In genomic region chr5:67209141-67209771, GRCh38 we compare ENCODE assay signal across 8 cellular contexts. TPM values are rescaled to one million over a fixed set of nuclear protein-coding genes. Genes with fewer than 3 reads are reported as not detected.
DNase-seq lines count a peak whose midpoint lies in the region; ATAC-seq and TF ChIP-seq lines count a peak whose summit lies in the region.

No MANE protein-coding gene starts in this region.

- peaks cover 61% of the 10 kb centered on the region for H3K4me1 Mint-ChIP-seq in CD4-positive, alpha-beta T cell (ENCODE audit: low read depth)
- H3K4me1 Mint-ChIP-seq in nephron progenitor cell (peaks cover 59% of the 10 kb centered on the region), type B pancreatic cell (ENCODE audit: unreplicated experiment) (peaks cover 19% of the 10 kb centered on the region)

- H3K27me3 ChIP-seq in CD4-positive, alpha-beta T cell (ENCODE audit: control insufficient read depth, insufficient read depth, low read length) = no peaks in the 10 kb centered on the region
- no peaks in the 10 kb centered on the region for H3K27me3 ChIP-seq in Panc1 (ENCODE audit: control insufficient read depth, insufficient read depth, low read length)
- no peaks in the 10 kb centered on the region for H3K27me3 ChIP-seq in fibroblast of lung (ENCODE audit: control insufficient read depth, insufficient read depth, low read length)

- no TSS peak for BruUV-seq in Panc1 (replicated peaks; lab: Mats Ljungman, UMichigan)

- H3K9me3 Mint-ChIP-seq in CD4-positive, alpha-beta T cell = no peaks in the 10 kb centered on the region
- H3K9me3 Mint-ChIP-seq in nephron progenitor cell (peaks cover 4% of the 10 kb centered on the region), type B pancreatic cell (no peaks in the 10 kb centered on the region)

- H2AFZ ChIP-seq in fibroblast of lung (ENCODE audit: low read length) = peak overlapping the region; percentile 65

- no peaks in the 10 kb centered on the region for H4K20me1 ChIP-seq in fibroblast of lung (ENCODE audit: control insufficient read depth, extremely low read depth, insufficient read depth, low read length)

- peak overlapping the region; percentile 52 for H3K4me2 ChIP-seq in fibroblast of lung (ENCODE audit: extremely low read depth, insufficient read depth, low read length)

- peak overlapping the region; percentile 35 for H3K4me3 Mint-ChIP-seq in CD4-positive, alpha-beta T cell
- H3K4me3 Mint-ChIP-seq in nephron progenitor cell = no peak overlapping the region
- H3K4me3 Mint-ChIP-seq in type B pancreatic cell = no peak overlapping the region

- H3K9me3 ChIP-seq in CD4-positive, alpha-beta T cell (ENCODE audit: control insufficient read depth, low read length) = no peaks in the 10 kb centered on the region
- H3K9me3 ChIP-seq in Panc1 (ENCODE audit: control insufficient read depth, insufficient read depth, low read depth, low read length) = no peaks in the 10 kb centered on the region
- H3K9me3 ChIP-seq in fibroblast of lung (ENCODE audit: control insufficient read depth, insufficient read depth, low read depth, low read length) = no peaks in the 10 kb centered on the region

- no peaks in the 10 kb centered on the region for H3K27me3 Mint-ChIP-seq in CD4-positive, alpha-beta T cell
- H3K27me3 Mint-ChIP-seq in nephron progenitor cell (ENCODE audit: low read depth, poor library complexity) = peaks cover 5% of the 10 kb centered on the region
- H3K27me3 Mint-ChIP-seq in type B pancreatic cell = no peaks in the 10 kb centered on the region

- TF ChIP-seq CTCF in CD4-positive, alpha-beta T cell (IDR thresholded peaks at IDR 0.05) = peak; percentile 74
- TF ChIP-seq CTCF in Panc1 (IDR thresholded peaks at IDR 0.05) (peak; percentile 85), fibroblast of lung (conservative IDR thresholded peaks at IDR 0.05 in 1 of 2, IDR thresholded peaks at IDR 0.05 in 1 of 2; ENCODE audit: low read depth in 1 of 2, low read length in 2 of 2) (peak; percentile 67 to 73), nephron progenitor cell (IDR thresholded peaks at IDR 0.05) (peak; percentile 74), type B pancreatic cell (conservative IDR thresholded peaks at IDR 0.05) (peak; percentile 86)

- no peak overlapping the region for H3K27ac ChIP-seq in CD4-positive, alpha-beta T cell (ENCODE audit: low read depth, low read length)
- H3K27ac ChIP-seq in Panc1 (ENCODE audit: low read length) (no peak overlapping the region), fibroblast of lung (ENCODE audit: insufficient read depth, low read length) (no peak overlapping the region)

- CTCF ChIA-PET in CD4-positive, alpha-beta T cell (lab: Charles Lee) = interaction anchor here (0.5 to 8.1 kb wide), 14 partner anchors 12 to 1063 kb away, joined by 3 to 74 read pairs (median 4); partner anchors contain the start of gene PIK3R1
- CTCF ChIA-PET in Panc1 (lab: Charles Lee) = no interaction called here

- no peaks in the 10 kb centered on the region for H3K79me2 ChIP-seq in fibroblast of lung (ENCODE audit: control insufficient read depth, insufficient read depth, low read length)

- DNase-seq in CD4-positive, alpha-beta T cell = peak; percentile 23 to 56 (median 46)
- DNase-seq in LHCN-M2 (ENCODE audit: low read depth) (peak; percentile 66), Panc1 (ENCODE audit: low read depth, low spot score) (peak; percentile 84), fibroblast of lung (ENCODE audit: low read depth in 2 of 2) (peak; percentile 73 to 80), nephron progenitor cell (peak; percentile 59), type B pancreatic cell (ENCODE audit: extremely low spot score, unreplicated experiment) (no peak)
- peak; percentile 66 to 73 for DNase-seq in activated T-cell treated with anti-CD3 and anti-CD28 coated beads, Interleukin-2, amount 50 U/mL, for 48 hours

- H3K27ac Mint-ChIP-seq in CD4-positive, alpha-beta T cell = peak overlapping the region; percentile 78
- H3K27ac Mint-ChIP-seq in nephron progenitor cell = no peak overlapping the region
- H3K27ac Mint-ChIP-seq in type B pancreatic cell = no peak overlapping the region

- H3K36me3 ChIP-seq in Panc1 (ENCODE audit: control insufficient read depth, insufficient read depth, low read length) (no peaks in the 10 kb centered on the region), fibroblast of lung (ENCODE audit: control insufficient read depth, insufficient read depth, low read length) (no peaks in the 10 kb centered on the region)

- H3K9ac ChIP-seq in fibroblast of lung (ENCODE audit: insufficient read depth, low read length) = no peak overlapping the region

- peak; percentile 41 for ATAC-seq in CD4-positive, alpha-beta T cell (ENCODE audit: poor library complexity)
- ATAC-seq in GM19438 (IDR thresholded peaks at IDR 0.05; ENCODE audit: low read depth, unreplicated experiment) = peak; percentile 40
- ATAC-seq in Panc1 = peak; percentile 83

- POLR2A ChIA-PET in CD4-positive, alpha-beta T cell (lab: Charles Lee) = interaction anchor here (0.7 to 8.2 kb wide), 3 partner anchors 12 to 53 kb away, joined by 3 to 275 read pairs (median 5); no protein-coding TSS in a partner anchor
- POLR2A ChIA-PET in Panc1 (lab: Charles Lee) = no interaction called here

- no peak overlapping the region for H3K4me3 ChIP-seq in Panc1 (ENCODE audit: low read depth in 2 of 2, low read length in 2 of 2)
- no peak overlapping the region for H3K4me3 ChIP-seq in fibroblast of lung (replicated peaks in 1 of 4; ENCODE audit: control extremely low read depth in 1 of 4, insufficient read depth in 1 of 4, low read depth in 3 of 4, low read length in 4 of 4)

- H3K36me3 Mint-ChIP-seq in CD4-positive, alpha-beta T cell (ENCODE audit: low read depth) = no peaks in the 10 kb centered on the region
- H3K36me3 Mint-ChIP-seq in nephron progenitor cell (ENCODE audit: low read depth) (no peaks in the 10 kb centered on the region), type B pancreatic cell (no peaks in the 10 kb centered on the region)

- no peaks in the 10 kb centered on the region for H3K4me1 ChIP-seq in Panc1 (ENCODE audit: control insufficient read depth, insufficient read depth, low read length)
- peaks cover 2% of the 10 kb centered on the region for H3K4me1 ChIP-seq in fibroblast of lung (ENCODE audit: control insufficient read depth, extremely low read depth, insufficient read depth, low read length)

- in situ Hi-C loops in Panc1 (cut with HindIII; ENCODE audit: low pct_unique_long_range_greater_than_20kb, low sequenced_read_pairs) = no loop called here

- intact Hi-C loops in CD4-positive, alpha-beta T cell (cut with DNase I, micrococcal nuclease) = loop anchor here (1.0 to 2.0 kb wide), 6 partner anchors 43 to 395 kb away; no protein-coding TSS in a partner anchor
- intact Hi-C loops in Panc1 (cut with micrococcal nuclease; ENCODE audit: unreplicated experiment) = loop anchor here (2.0 to 10.0 kb wide), 3 partner anchors 52 to 394 kb away; no protein-coding TSS in a partner anchor

RNA-seq across cellular contexts. Expression of gene CD180, which starts 12.7 kb away (rescaled TPM):
- total RNA-seq in CD4-positive, alpha-beta T cell = under 1 TPM in 1 of 2 experiments, not detected in 1; 0.08 TPM
- total RNA-seq in LHCN-M2 (2014; rRNA removed) = not detected in 2 replicates
- not detected for polyA plus RNA-seq in LHCN-M2 (2012)
- total RNA-seq in Panc1 (2021; ENCODE audit: unreplicated experiment) = not detected
- polyA plus RNA-seq in Panc1 (2012; ENCODE audit: insufficient read length) = not detected
- not detected in 2 replicates for total RNA-seq in fibroblast of lung
- 0.14 and 0.28 TPM in 2 replicates for polyA plus RNA-seq in fibroblast of lung
- 0.08 and 0.14 TPM in 2 replicates for polyA plus RNA-seq in fibroblast of lung (2012)
- not detected in 2 replicates for polyA minus RNA-seq in fibroblast of lung (ENCODE audit: low replicate concordance)
- total RNA-seq in type B pancreatic cell (ENCODE audit: low replicate concordance) = not detected in 2 replicates
